In the genomic region with DNA sequence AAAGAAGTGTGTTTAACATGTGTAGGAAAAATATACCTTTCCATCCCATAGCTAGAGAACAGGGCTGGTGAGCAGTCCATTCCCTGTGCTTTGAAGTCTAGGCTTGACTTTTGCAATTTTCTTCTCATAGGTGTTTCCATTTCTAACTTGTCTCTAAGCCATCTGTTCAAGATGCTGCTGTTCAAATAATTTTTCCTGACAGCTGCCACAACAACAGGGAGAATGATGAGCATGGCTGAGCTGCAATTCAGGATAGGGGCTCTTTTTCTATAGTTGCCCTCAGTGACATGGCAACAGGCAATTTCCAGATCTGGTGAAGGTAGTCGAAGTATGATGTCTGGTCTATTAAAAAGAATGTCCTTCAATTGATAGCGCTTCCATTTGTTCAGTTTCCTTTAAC, we compare ENCODE assay signal across 19 cellular contexts.
DNase-seq lines count a peak whose midpoint lies in the region; ATAC-seq and TF ChIP-seq lines count a peak whose summit lies in the region.
"Had no signal": no experiment of that assay in that cellular context is flagged by ENCODE, and none has a peak within 500 bp of the region (broad histone marks: within the 10 kb centered on the region; RNA-seq: fewer than 3 reads in every experiment).

No MANE protein-coding gene starts in this region.

- peak; percentile 96 for TF ChIP-seq EP300 in neural cell (conservative IDR thresholded peaks at IDR 0.05; ENCODE audit: poor library complexity, severe bottlenecking)

- H3K27me3 ChIP-seq in neural cell (ENCODE audit: insufficient read depth, low read depth, low read length) (no peaks in the 10 kb centered on the region), BE2C (no peaks in the 10 kb centered on the region)

- peak; percentile 1 for DNase-seq in DMS53 (lab: John Stamatoyannopoulos, UW)
- no peak for DNase-seq in DMS53 treated with DMSO at 0.1 percent for 48 hours (lab: John Stamatoyannopoulos, UW; ENCODE audit: unreplicated experiment)
- peak; percentile 51 for DNase-seq in NCI-H1694 treated with DMSO at 0.1 percent for 48 hours (lab: John Stamatoyannopoulos, UW)
- peak; percentile 51 for DNase-seq in NCI-H69 (lab: John Stamatoyannopoulos, UW)
- no peak for DNase-seq in BE2C
- DNase-seq in effector CD8-positive, alpha-beta T cell (lab: John Stamatoyannopoulos, UW): no peak
- DNase-seq: 8988T; ACHN; Kasumi-1; NCI-H1092 treated with DMSO at 0.1 percent for 48 hours; NCI-H345; NCI-H510A treated with DMSO at 0.1 percent for 48 hours; NK-92 treated with Interleukin-12 subunit alpha and Interleukin-12 subunit beta, amount 100 ng/mL, for 24 hours; PC-3; SK-N-SH; SW 1271 had no signal

- no peaks in the 10 kb centered on the region for H3K36me3 ChIP-seq in neural cell (ENCODE audit: insufficient read depth, low read length)
- H3K36me3 ChIP-seq in BE2C: no peaks in the 10 kb centered on the region

- H3K9me3 ChIP-seq in neural cell (ENCODE audit: low read length) (no peaks in the 10 kb centered on the region), BE2C (no peaks in the 10 kb centered on the region)
- H3K9me3 ChIP-seq: SK-N-SH had no signal

- no peak for ATAC-seq in HG02678 (IDR thresholded peaks at IDR 0.05; ENCODE audit: unreplicated experiment)
- ATAC-seq: K562, PC-3 had no signal

- H3K79me2 ChIP-seq in neural cell (replicated peaks; ENCODE audit: insufficient read depth, low read length): no peaks in the 10 kb centered on the region

- no peak overlapping the region for H3K27ac ChIP-seq in neural cell (ENCODE audit: low read length)

- H4K20me1 ChIP-seq in neural cell (ENCODE audit: insufficient read depth): no peaks in the 10 kb centered on the region

- no peak overlapping the region for H3K9ac ChIP-seq in neural cell (ENCODE audit: low read length)
- H3K9ac ChIP-seq: SK-N-SH had no signal

- H3K9me2 ChIP-seq in neural cell (ENCODE audit: insufficient read depth, low read length): no peaks in the 10 kb centered on the region
- H3K9me2 ChIP-seq: SK-N-SH had no signal

- H3F3A ChIP-seq in neural cell (ENCODE audit: insufficient read depth, low read length, poor library complexity, severe bottlenecking): peaks cover 4% of the 10 kb centered on the region

- no peak for TF ChIP-seq CTCF in neural cell (IDR thresholded peaks at IDR 0.05; ENCODE audit: poor library complexity, severe bottlenecking)
- no peak for TF ChIP-seq CTCF in BE2C (IDR thresholded peaks at IDR 0.05; ENCODE audit: low read depth, low read length)

- H3K4me3 ChIP-seq in neural cell (ENCODE audit: low read length) (no peak overlapping the region), BE2C (ENCODE audit: low read depth, low read length) (no peak overlapping the region)
- H3K4me3 ChIP-seq: K562 had no signal

- H3K4me1 ChIP-seq in BE2C: peaks cover 9% of the 10 kb centered on the region

- H2AFZ ChIP-seq in neural cell (ENCODE audit: low read depth, low read length): no peak overlapping the region

- H3K4me2 ChIP-seq in neural cell (ENCODE audit: low read length): no peak overlapping the region
- H3K4me2 ChIP-seq: SK-N-SH had no signal

- TF ChIP-seq RAD21 in neural cell (conservative IDR thresholded peaks at IDR 0.05): no peak

TF ChIP-seq in neural cell, 6 proteins besides CTCF, POLR2A, EP300 and RAD21:
- TF ChIP-seq SMC3 (conservative IDR thresholded peaks at IDR 0.05; ENCODE audit: poor library complexity) (no peak), TAF1 (IDR thresholded peaks at IDR 0.05; ENCODE audit: low read depth) (no peak), POLR2AphosphoS5 (IDR thresholded peaks at IDR 0.05) (peak; percentile 90), MXI1 (conservative IDR thresholded peaks at IDR 0.05; ENCODE audit: poor library complexity, severe bottlenecking) (no peak), EZH2 (IDR thresholded peaks at IDR 0.05; ENCODE audit: borderline replicate concordance, insufficient read depth, low read length, poor library complexity, severe bottlenecking) (no peak)
- TF ChIP-seq, protein P1, sequence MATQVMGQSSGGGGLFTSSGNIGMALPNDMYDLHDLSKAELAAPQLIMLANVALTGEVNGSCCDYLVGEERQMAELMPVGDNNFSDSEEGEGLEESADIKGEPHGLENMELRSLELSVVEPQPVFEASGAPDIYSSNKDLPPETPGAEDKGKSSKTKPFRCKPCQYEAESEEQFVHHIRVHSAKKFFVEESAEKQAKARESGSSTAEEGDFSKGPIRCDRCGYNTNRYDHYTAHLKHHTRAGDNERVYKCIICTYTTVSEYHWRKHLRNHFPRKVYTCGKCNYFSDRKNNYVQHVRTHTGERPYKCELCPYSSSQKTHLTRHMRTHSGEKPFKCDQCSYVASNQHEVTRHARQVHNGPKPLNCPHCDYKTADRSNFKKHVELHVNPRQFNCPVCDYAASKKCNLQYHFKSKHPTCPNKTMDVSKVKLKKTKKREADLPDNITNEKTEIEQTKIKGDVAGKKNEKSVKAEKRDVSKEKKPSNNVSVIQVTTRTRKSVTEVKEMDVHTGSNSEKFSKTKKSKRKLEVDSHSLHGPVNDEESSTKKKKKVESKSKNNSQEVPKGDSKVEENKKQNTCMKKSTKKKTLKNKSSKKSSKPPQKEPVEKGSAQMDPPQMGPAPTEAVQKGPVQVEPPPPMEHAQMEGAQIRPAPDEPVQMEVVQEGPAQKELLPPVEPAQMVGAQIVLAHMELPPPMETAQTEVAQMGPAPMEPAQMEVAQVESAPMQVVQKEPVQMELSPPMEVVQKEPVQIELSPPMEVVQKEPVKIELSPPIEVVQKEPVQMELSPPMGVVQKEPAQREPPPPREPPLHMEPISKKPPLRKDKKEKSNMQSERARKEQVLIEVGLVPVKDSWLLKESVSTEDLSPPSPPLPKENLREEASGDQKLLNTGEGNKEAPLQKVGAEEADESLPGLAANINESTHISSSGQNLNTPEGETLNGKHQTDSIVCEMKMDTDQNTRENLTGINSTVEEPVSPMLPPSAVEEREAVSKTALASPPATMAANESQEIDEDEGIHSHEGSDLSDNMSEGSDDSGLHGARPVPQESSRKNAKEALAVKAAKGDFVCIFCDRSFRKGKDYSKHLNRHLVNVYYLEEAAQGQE (IDR thresholded peaks at IDR 0.05; ENCODE audit: borderline replicate concordance): peak; percentile 96

Comparison
In these comparisons a context has a peak if more than half of its experiments do, and no peak if none do; other contexts are left out.
1. DNase-seq: peak in DMS53 (single experiment), NCI-H1694 treated with DMSO at 0.1 percent for 48 hours (single experiment) and NCI-H69 (single experiment); none in DMS53 treated with DMSO at 0.1 percent for 48 hours (single experiment), BE2C (single experiment) and effector CD8-positive, alpha-beta T cell (single experiment).